Comparison of ENCODE assay signal across 16 cellular contexts in the genomic region with DNA sequence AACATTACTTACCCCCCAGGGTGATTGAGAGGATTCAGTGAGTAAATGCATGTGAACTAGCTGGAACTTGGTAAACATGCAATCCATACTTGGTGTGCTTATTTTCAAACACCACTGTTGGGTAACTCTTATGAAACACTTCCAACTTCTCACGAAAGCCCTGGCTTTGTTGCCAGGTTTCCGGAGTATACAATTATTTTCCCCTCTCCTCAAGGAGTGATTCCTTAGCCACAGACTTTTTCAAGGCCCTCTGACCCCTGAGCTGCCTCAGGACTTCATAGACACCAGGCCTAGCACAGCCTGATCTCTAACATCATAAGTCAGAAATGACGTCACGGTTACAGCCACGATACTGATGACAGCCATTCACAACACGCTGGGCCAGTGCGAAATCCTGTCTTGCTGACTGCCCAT. TPM values are rescaled to one million over a fixed set of nuclear protein-coding genes. Genes with fewer than 3 reads are reported as not detected.
DNase-seq lines count a peak whose midpoint lies in the region; ATAC-seq, FAIRE-seq and TF ChIP-seq lines count a peak whose summit lies in the region.
"Had no signal": no experiment of that assay in that cellular context is flagged by ENCODE, and none has a peak within 500 bp of the region (broad histone marks: within the 10 kb centered on the region; RNA-seq: fewer than 3 reads in every experiment).

No MANE protein-coding gene starts in this region.

- intact Hi-C loops in MCF 10A (cut with micrococcal nuclease) (no loop called here), breast epithelium (cut with DNase I; ENCODE audit: low total_unique reads) (no loop called here), right lobe of liver (cut with DNase I) (no loop called here)
- intact Hi-C loops in activated CD4-positive, alpha-beta memory T cell treated with anti-CD3 and anti-CD28 coated beads for 36 hours (cut with micrococcal nuclease), result loop anchor here (1.0 kb wide), 1 partner anchor 172 kb away; no protein-coding TSS in a partner anchor

- no peak overlapping the region for H3K4me3 Mint-ChIP-seq in MCF 10A (ENCODE audit: unreplicated experiment)
- H3K4me3 Mint-ChIP-seq in activated CD4-positive, alpha-beta memory T cell treated with anti-CD3 and anti-CD28 coated beads for 36 hours, result no peak overlapping the region
- H3K4me3 Mint-ChIP-seq: nephron progenitor cell had no signal

- no peaks in the 10 kb centered on the region for H3K27me3 Mint-ChIP-seq in MCF 10A (ENCODE audit: insufficient read depth, unreplicated experiment)
- peaks cover 15% of the 10 kb centered on the region for H3K27me3 Mint-ChIP-seq in activated CD4-positive, alpha-beta memory T cell treated with anti-CD3 and anti-CD28 coated beads for 36 hours

- H3K4me3 ChIP-seq in breast epithelium (no peak overlapping the region), choroid plexus epithelial cell (ENCODE audit: low read depth, low read length) (no peak overlapping the region), right lobe of liver (peak overlapping the region in 1 of 3 donors; percentile 16)
- H3K4me3 ChIP-seq: A549 had no signal

- H3K36me3 ChIP-seq in breast epithelium (no peaks in the 10 kb centered on the region), right lobe of liver (no peaks in the 10 kb centered on the region)

- POLR2A ChIA-PET in MCF 10A (lab: Yijun Ruan, JAX), result interaction anchor here (0.7 to 2.2 kb wide), 6 partner anchors 10 to 107 kb away, joined by 3 to 9 read pairs (median 4); a partner anchor contains a TSS
- POLR2A ChIA-PET in activated CD4-positive, alpha-beta memory T cell treated with anti-CD3 and anti-CD28 coated beads for 36 hours (lab: Charles Lee), result no interaction called here

- H3K4me1 ChIP-seq in breast epithelium (no peaks in the 10 kb centered on the region), right lobe of liver (peaks cover 0 to 82% (median 30%) of the 10 kb centered on the region in 4 donors)
- H3K4me1 ChIP-seq: A549 had no signal

- ATAC-seq in right lobe of liver (peak; percentile 45 to 68 (median 54)), GM18511 (IDR thresholded peaks at IDR 0.05; ENCODE audit: unreplicated experiment) (no peak)
- ATAC-seq: left colon, Panc1 had no signal

- peak overlapping the region; percentile 98 for H3K27ac Mint-ChIP-seq in MCF 10A (ENCODE audit: low read depth, unreplicated experiment)
- H3K27ac Mint-ChIP-seq in activated CD4-positive, alpha-beta memory T cell treated with anti-CD3 and anti-CD28 coated beads for 36 hours, result no peak overlapping the region
- H3K27ac Mint-ChIP-seq: nephron progenitor cell had no signal

- H3K27me3 ChIP-seq in breast epithelium (no peaks in the 10 kb centered on the region), right lobe of liver (no peaks in the 10 kb centered on the region)

- H3K36me3 Mint-ChIP-seq in MCF 10A (ENCODE audit: insufficient read depth, unreplicated experiment), result no peaks in the 10 kb centered on the region
- no peaks in the 10 kb centered on the region for H3K36me3 Mint-ChIP-seq in activated CD4-positive, alpha-beta memory T cell treated with anti-CD3 and anti-CD28 coated beads for 36 hours

- no peaks in the 10 kb centered on the region for H3K9me3 ChIP-seq in breast epithelium
- H3K9me3 ChIP-seq in right lobe of liver, result no peaks in the 10 kb centered on the region
- H3K9me3 ChIP-seq: A549 had no signal

- BruUV-seq in MCF 10A (replicated peaks; lab: Mats Ljungman, UMichigan), result no TSS peak

- CTCF ChIA-PET in MCF 10A (lab: Yijun Ruan, JAX), result interaction anchor here (0.6 to 0.9 kb wide), 3 partner anchors 11 to 65 kb away, joined by 3 read pairs; no protein-coding TSS in a partner anchor
- CTCF ChIA-PET in activated CD4-positive, alpha-beta memory T cell treated with anti-CD3 and anti-CD28 coated beads for 36 hours (lab: Charles Lee), result no interaction called here

- no peak for FAIRE-seq in HTR-8/SVneo (lab: Jason Lieb, UNC)
- FAIRE-seq: A549 had no signal

- DNase-seq in MCF 10A (ENCODE audit: unreplicated experiment) (peak; percentile 97), breast epithelium (ENCODE audit: low spot score in 2 of 2) (no peak), choroid plexus epithelial cell (ENCODE audit: low read depth) (peak; percentile 44), right lobe of liver (no peak), HTR-8/SVneo (ENCODE audit: insufficient read length, low spot score) (no peak), kidney tubule cell (ENCODE audit: low spot score) (no peak)
- DNase-seq in activated CD4-positive, alpha-beta memory T cell treated with anti-CD3 and anti-CD28 coated beads for 36 hours, result no peak
- DNase-seq: activated CD4-positive, alpha-beta T cell treated with anti-CD3 and anti-CD28 coated beads for 1 hour; left colon; NCI-H1092; NCI-H446 treated with DMSO at 0.1 percent for 48 hours; nephron progenitor cell had no signal

- H3K4me1 Mint-ChIP-seq in MCF 10A (ENCODE audit: insufficient read depth, unreplicated experiment), result peaks cover 32% of the 10 kb centered on the region
- no peaks in the 10 kb centered on the region for H3K4me1 Mint-ChIP-seq in activated CD4-positive, alpha-beta memory T cell treated with anti-CD3 and anti-CD28 coated beads for 36 hours (ENCODE audit: low read depth)

- no peaks in the 10 kb centered on the region for H3K9me3 Mint-ChIP-seq in MCF 10A (ENCODE audit: unreplicated experiment)
- H3K9me3 Mint-ChIP-seq in activated CD4-positive, alpha-beta memory T cell treated with anti-CD3 and anti-CD28 coated beads for 36 hours, result no peaks in the 10 kb centered on the region

- TF ChIP-seq POLR2A in breast epithelium (IDR thresholded peaks at IDR 0.05) (no peak), right lobe of liver (IDR thresholded peaks at IDR 0.05) (no peak)

- H3K27ac ChIP-seq in breast epithelium (no peak overlapping the region), right lobe of liver (peak overlapping the region in 2 of 3 donors; percentile 78 to 83)
- H3K27ac ChIP-seq: A549 had no signal

- WGBS in right lobe of liver (ENCODE audit: insufficient coverage, low coverage, low lambda C conversion rate, missing lambda C conversion rate), result 19% methylated on average over 7 of the region's 7 CpGs

- TF ChIP-seq CTCF in MCF 10A (IDR thresholded peaks at IDR 0.05; ENCODE audit: unreplicated experiment) (no peak), breast epithelium (IDR thresholded peaks at IDR 0.05) (no peak), choroid plexus epithelial cell (conservative IDR thresholded peaks at IDR 0.05; ENCODE audit: low read depth, low read length) (no peak), right lobe of liver (IDR thresholded peaks at IDR 0.05) (no peak)

RNA-seq across cellular contexts. Expression of a gene that starts 27.6 kb away (rescaled TPM):
- total RNA-seq in MCF 10A (2022) (0.93 and 2.1 TPM in 2 replicates), breast epithelium (1 to 10 TPM in 2 of 3 donors, not detected in 1; 4.5 to 8.8 TPM), right lobe of liver (100 to 1,000 TPM in 1 of 6 experiments, 10 to 100 TPM in 5; 65.2 to 144 (median 84.7) TPM)
- not detected for total RNA-seq in activated CD4-positive, alpha-beta memory T cell treated with anti-CD3 and anti-CD28 coated beads for 36 hours
- total RNA-seq: skeletal muscle tissue had no signal

RNA-seq across cellular contexts. Expression of a gene that starts 51.4 kb away (rescaled TPM):
- total RNA-seq in MCF 10A (2022), result 7.8 and 8.4 TPM in 2 replicates
- total RNA-seq in breast epithelium, result 10 to 100 TPM in 1 of 3 donors, 1 to 10 TPM in 1, under 1 TPM in 1; 0.16 to 11.7 (median 6.9) TPM
- 1 to 10 TPM; 3.4 to 5.9 (median 4.5) TPM for total RNA-seq in right lobe of liver
- total RNA-seq in activated CD4-positive, alpha-beta memory T cell treated with anti-CD3 and anti-CD28 coated beads for 36 hours, result 1 to 10 TPM; 4.1 to 4.9 TPM

Comparison
In these comparisons a context has a peak if more than half of its experiments do, and no peak if none do; other contexts are left out.
1. DNase-seq: peak in MCF 10A (single experiment) and choroid plexus epithelial cell (single experiment); none in breast epithelium (0 of 2), right lobe of liver (0 of 3), activated CD4-positive, alpha-beta memory T cell treated with anti-CD3 and anti-CD28 coated beads for 36 hours (single experiment), HTR-8/SVneo (single experiment) and kidney tubule cell (single experiment).
2. H3K27ac ChIP-seq: peak in right lobe of liver (2 of 3); none in breast epithelium (0 of 2).
3. RNA of a gene that starts 27.6 kb away (total RNA-seq): 65.2 to 144 TPM in right lobe of liver; 4.5 to 8.8 TPM in breast epithelium, 0.93 to 2.1 TPM in MCF 10A and not detected in activated CD4-positive, alpha-beta memory T cell treated with anti-CD3 and anti-CD28 coated beads for 36 hours; every median in the first group is over 4 times any median in the second.